ENCODE assay signal across 16 cellular contexts in genomic region chr10:78923644-78924318, GRCh38.
"Had no signal": no experiment of that assay in that cellular context is flagged by ENCODE, and none has a peak within 500 bp of the region (broad histone marks: within the 10 kb centered on the region; RNA-seq: fewer than 3 reads in every experiment).

No MANE protein-coding gene starts in this region.

- H3K27ac ChIP-seq: brain microvascular endothelial cell, ovary, thyroid gland had no signal

- H3K4me3 Mint-ChIP-seq: activated T-cell treated with anti-CD3 and anti-CD28 coated beads, Interleukin-2, amount 50 U/mL, for 4 hours; endodermal cell had no signal

- H3K4me3 ChIP-seq: ovary, thyroid gland had no signal

- H3K36me3 Mint-ChIP-seq: activated naive CD4-positive, alpha-beta T cell treated with anti-CD3 and anti-CD28 coated beads, Interleukin-2, amount 50 U/mL, for 72 hours had no signal

- ATAC-seq: activated naive CD4-positive, alpha-beta T cell treated with anti-CD3 and anti-CD28 coated beads, Interleukin-2, amount 50 U/mL, for 72 hours; activated T-cell treated with anti-CD3 and anti-CD28 coated beads, Interleukin-2, amount 50 U/mL, for 4 hours had no signal

- H3K27me3 ChIP-seq: ovary, thyroid gland had no signal

- H3K9me3 Mint-ChIP-seq: activated naive CD4-positive, alpha-beta T cell treated with anti-CD3 and anti-CD28 coated beads, Interleukin-2, amount 50 U/mL, for 72 hours; activated T-cell treated with anti-CD3 and anti-CD28 coated beads, Interleukin-2, amount 50 U/mL, for 4 hours; endodermal cell had no signal

- H3K4me1 ChIP-seq: thyroid gland had no signal

- H3K36me3 ChIP-seq: brain microvascular endothelial cell, ovary, thyroid gland had no signal

- H3K9me3 ChIP-seq: ovary, thyroid gland had no signal

- H3K27ac Mint-ChIP-seq: activated naive CD4-positive, alpha-beta T cell treated with anti-CD3 and anti-CD28 coated beads, Interleukin-2, amount 50 U/mL, for 72 hours; endodermal cell had no signal

- DNase-seq: activated CD4-positive, alpha-beta T cell treated with anti-CD3 and anti-CD28 coated beads, Interleukin-2, amount 50 U/mL, for 4 hours; activated CD4-positive, CD25-positive, alpha-beta regulatory T cell treated with anti-CD3 and anti-CD28 coated beads, Interleukin-2, amount 50 U/mL, for 72 hours; activated effector memory CD4-positive, alpha-beta T cell treated with anti-CD3 and anti-CD28 coated beads, Interleukin-2, amount 50 U/mL, for 16 hours; activated T-cell treated with anti-CD3 and anti-CD28 coated beads, Interleukin-2, amount 50 U/mL, for 4 hours; amniotic stem cell; brain microvascular endothelial cell; cerebellar nuclear complex; dermis blood vessel endothelial cell; hypothalamus; ovary; stimulated activated CD4-positive, alpha-beta T cell treated with anti-CD3 and anti-CD28 coated beads, Interleukin-4, amount 100 ng/mL, for 4 hours; T-helper 2 cell; thyroid gland had no signal

- FAIRE-seq: TTC549 had no signal
